ENCODE assay signal across 1 cellular context in genomic region chr4:107711831-107712230, GRCh38.
TF ChIP-seq lines count a peak whose summit lies in the region.

No MANE protein-coding gene starts in this region.

TF ChIP-seq in SK-N-SH treated with all-trans-retinoic acid at 6 μM for 48 hours, 23 proteins besides CTCF, POLR2A, EP300 and RAD21 (continued from another document):
- TF ChIP-seq POU6F1 (CRISPR knock-in tag; IDR thresholded peaks at IDR 0.05; ENCODE audit: borderline replicate concordance, low read depth) (no peak), PATZ1 (CRISPR knock-in tag; IDR thresholded peaks at IDR 0.05; ENCODE audit: borderline replicate concordance) (no peak), CREB5 (CRISPR knock-in tag; IDR thresholded peaks at IDR 0.05; ENCODE audit: low read depth) (no peak), TCF4 (CRISPR knock-in tag; IDR thresholded peaks at IDR 0.05; ENCODE audit: borderline replicate concordance) (no peak), RARB (CRISPR knock-in tag; IDR thresholded peaks at IDR 0.05) (no peak)
